Comparison of ENCODE assay signal across 22 cellular contexts in genomic region chr5:135546014-135546413, GRCh38. TPM values are rescaled to one million over a fixed set of nuclear protein-coding genes. Genes with fewer than 3 reads are reported as not detected.
DNase-seq lines count a peak whose midpoint lies in the region; ATAC-seq, FAIRE-seq and TF ChIP-seq lines count a peak whose summit lies in the region.
"Had no signal": no experiment of that assay in that cellular context is flagged by ENCODE, and none has a peak within 500 bp of the region (broad histone marks: within the 10 kb centered on the region; RNA-seq: fewer than 3 reads in every experiment).

No MANE protein-coding gene starts in this region.

- FAIRE-seq in D721Med (lab: Jason Lieb, UNC), result peak; percentile 64
- FAIRE-seq: A549 had no signal

- peak overlapping the region; percentile 82 for H3K27ac Mint-ChIP-seq in glutamatergic neuron (ENCODE audit: unreplicated experiment)
- H3K27ac Mint-ChIP-seq: CD4-positive, CD25-positive, alpha-beta regulatory T cell; HFFc6 had no signal

- no peak overlapping the region for H3K23ac ChIP-seq in neuronal stem cell (ENCODE audit: low read depth, low read length, poor library complexity)

- H3K36me3 Mint-ChIP-seq in glutamatergic neuron (ENCODE audit: unreplicated experiment), result no peaks in the 10 kb centered on the region
- H3K36me3 Mint-ChIP-seq: CD4-positive, CD25-positive, alpha-beta regulatory T cell had no signal

- no peak overlapping the region for H4K8ac ChIP-seq in neuronal stem cell (ENCODE audit: low read depth, low read length)

- H2BK12ac ChIP-seq in neuronal stem cell (ENCODE audit: low read length), result no peak overlapping the region

- H2AFZ ChIP-seq in neuronal stem cell (ENCODE audit: low read length), result no peak overlapping the region
- H2AFZ ChIP-seq: PC-9 had no signal

- peaks cover 7% of the 10 kb centered on the region for H3K9me3 Mint-ChIP-seq in glutamatergic neuron (ENCODE audit: unreplicated experiment)
- H3K9me3 Mint-ChIP-seq: HFFc6 had no signal

- no peak overlapping the region for H3K4me3 ChIP-seq in neuronal stem cell (ENCODE audit: low read length in 2 of 2)
- H3K4me3 ChIP-seq: A549, PC-9, SK-N-MC had no signal

- no peak overlapping the region for H4K91ac ChIP-seq in neuronal stem cell (ENCODE audit: low read depth, low read length, poor library complexity)

- H3K27me3 ChIP-seq in neuronal stem cell (ENCODE audit: control insufficient read depth in 3 of 3, insufficient read depth in 3 of 3, low read depth in 1 of 3, low read length in 3 of 3), result peaks cover 34 to 99% (median 96%) of the 10 kb centered on the region in 3 experiments

- no peaks in the 10 kb centered on the region for H3K9me3 ChIP-seq in neuronal stem cell (replicated peaks in 1 of 2; ENCODE audit: control insufficient read depth in 2 of 2, insufficient read depth in 1 of 2, low read depth in 1 of 2, low read length in 2 of 2)
- H3K9me3 ChIP-seq: A549 had no signal

- H3K27me3 Mint-ChIP-seq in glutamatergic neuron (ENCODE audit: unreplicated experiment), result peaks cover 12% of the 10 kb centered on the region

- H3K36me3 ChIP-seq in neuronal stem cell (replicated peaks in 1 of 2; ENCODE audit: control insufficient read depth in 2 of 2, insufficient read depth in 2 of 2, low read length in 2 of 2), result no peaks in the 10 kb centered on the region

- H2BK5ac ChIP-seq in neuronal stem cell (ENCODE audit: low read length), result no peak overlapping the region

- WGBS in neuronal stem cell (ENCODE audit: extremely low coverage in 2 of 2, insufficient read length in 2 of 2, insufficient replicate concordance in 1 of 2), 2 donors, result no CpG with 5 or more reads among the region's 8 CpGs

- DNase-seq in D721Med (ENCODE audit: insufficient read length, low spot score), result no peak
- peak; percentile 69 for DNase-seq in NCI-H524 treated with DMSO at 0.1 percent for 48 hours (lab: John Stamatoyannopoulos, UW)
- DNase-seq in glutamatergic neuron, result no peak
- peak; percentile 45 for DNase-seq in neuronal stem cell (ENCODE audit: low spot score)
- DNase-seq: CD4-positive, CD25-positive, alpha-beta regulatory T cell; DMS153; GF-D8; H9; HFFc6; Kasumi-1; NCI-H1694 treated with DMSO at 0.1 percent for 48 hours; NCI-H69; PC-9; RPMI8226; SHP77 had no signal

- peak overlapping the region; percentile 52 for H3K4me3 Mint-ChIP-seq in glutamatergic neuron (ENCODE audit: unreplicated experiment)
- H3K4me3 Mint-ChIP-seq: HFFc6 had no signal

- no peak overlapping the region for H2BK15ac ChIP-seq in neuronal stem cell (ENCODE audit: low read length)

- H3K79me1 ChIP-seq in neuronal stem cell (ENCODE audit: low read depth, low read length), result no peaks in the 10 kb centered on the region

- no peak overlapping the region for H2BK120ac ChIP-seq in neuronal stem cell (ENCODE audit: low read depth, low read length)

- ATAC-seq in GM18858 (IDR thresholded peaks at IDR 0.05; ENCODE audit: unreplicated experiment) (no peak), GM21360 (IDR thresholded peaks at IDR 0.05; ENCODE audit: unreplicated experiment) (no peak), HG03135 (IDR thresholded peaks at IDR 0.05; ENCODE audit: unreplicated experiment) (no peak)
- ATAC-seq: A549 had no signal

- no peak overlapping the region for H3K27ac ChIP-seq in neuronal stem cell (replicated peaks; ENCODE audit: low read length)
- H3K27ac ChIP-seq: A549, PC-9, SK-N-MC had no signal

- H3K4me1 ChIP-seq in neuronal stem cell (ENCODE audit: control insufficient read depth in 2 of 2, insufficient read depth in 1 of 2, low read depth in 1 of 2, low read length in 2 of 2), result peaks cover 5 to 13% of the 10 kb centered on the region in 2 donors
- H3K4me1 ChIP-seq: A549 had no signal

- no peak overlapping the region for H2AK5ac ChIP-seq in neuronal stem cell (ENCODE audit: low read depth, low read length)

- H3K9ac ChIP-seq in neuronal stem cell (ENCODE audit: low read depth, low read length, poor library complexity), result no peak overlapping the region

- H3K4ac ChIP-seq in neuronal stem cell (ENCODE audit: low read length), result no peak overlapping the region

- no peak overlapping the region for H3K18ac ChIP-seq in neuronal stem cell (ENCODE audit: low read length)

- peaks cover 51% of the 10 kb centered on the region for H3K4me1 Mint-ChIP-seq in glutamatergic neuron (ENCODE audit: low read depth, unreplicated experiment)

- H3K14ac ChIP-seq in neuronal stem cell (ENCODE audit: low read length), result no peak overlapping the region

- no peak for TF ChIP-seq CTCF in D721Med (IDR thresholded peaks at IDR 0.05; ENCODE audit: insufficient read depth, missing control alignments)
- no peak for TF ChIP-seq CTCF in glutamatergic neuron (IDR thresholded peaks at IDR 0.05; ENCODE audit: partially characterized antibody, unreplicated experiment)

- H3K4me2 ChIP-seq in neuronal stem cell (ENCODE audit: insufficient read depth, low read length, poor library complexity, severe bottlenecking), result no peak overlapping the region
- H3K4me2 ChIP-seq: A549, PC-9 had no signal

RNA-seq across cellular contexts. Expression of gene NEUROG1, which starts 10.2 kb away (rescaled TPM):
- 222 TPM for total RNA-seq in glutamatergic neuron (ENCODE audit: unreplicated experiment)
- polyA plus RNA-seq in neuronal stem cell (2013, experiment 1 of 2), result 0.04 TPM
- 0.03 TPM for polyA plus RNA-seq in neuronal stem cell (2013, experiment 2 of 2)
- total RNA-seq: CD4-positive, CD25-positive, alpha-beta regulatory T cell; H9; HFFc6; MCF 10A; PC-9 had no signal
- polyA plus RNA-seq: A549; BJ; CD4-positive, CD25-positive, alpha-beta regulatory T cell had no signal

RNA-seq across cellular contexts. Expression of gene CXCL14, which starts 32.8 kb away (rescaled TPM):
- 0.32 TPM for total RNA-seq in glutamatergic neuron (ENCODE audit: unreplicated experiment)
- polyA plus RNA-seq in neuronal stem cell (2013, experiment 1 of 2), result 1.7 TPM
- polyA plus RNA-seq in neuronal stem cell (2013, experiment 2 of 2), result 1.8 TPM
- total RNA-seq: CD4-positive, CD25-positive, alpha-beta regulatory T cell; MCF 10A; PC-9 had no signal
- polyA plus RNA-seq: CD4-positive, CD25-positive, alpha-beta regulatory T cell had no signal

Comparison
In these comparisons a context has a peak if more than half of its experiments do, and no peak if none do; other contexts are left out.
1. DNase-seq: peak in NCI-H524 treated with DMSO at 0.1 percent for 48 hours (single experiment) and neuronal stem cell (single experiment); none in D721Med (single experiment) and glutamatergic neuron (single experiment).